Comparison of ENCODE assay signal across 21 cellular contexts in genomic region chr11:119538748-119539147, GRCh38.
DNase-seq lines count a peak whose midpoint lies in the region; ATAC-seq and TF ChIP-seq lines count a peak whose summit lies in the region.
"Had no signal": no experiment of that assay in that cellular context is flagged by ENCODE, and none has a peak within 500 bp of the region (broad histone marks: within the 10 kb centered on the region; RNA-seq: fewer than 3 reads in every experiment).

No MANE protein-coding gene starts in this region.

- H3K27ac Mint-ChIP-seq in activated T-helper 2 cell treated with anti-CD3 and anti-CD28 coated beads, Interferon-gamma antibody, Interleukin-2, Interleukin-4, amounts not matched to agents 10 μg/mL and 5 μg/mL and 100 μg/mL, durations not matched to agents 14 hours and 24 hours and 36 hours = no peak overlapping the region
- H3K27ac Mint-ChIP-seq: activated naive CD8-positive, alpha-beta T cell had no signal

- peaks cover 5% of the 10 kb centered on the region for H3K27me3 Mint-ChIP-seq in activated T-helper 2 cell treated with anti-CD3 and anti-CD28 coated beads, Interferon-gamma antibody, Interleukin-2, Interleukin-4, amounts not matched to agents 10 μg/mL and 5 μg/mL and 100 μg/mL, durations not matched to agents 14 hours and 24 hours and 36 hours (ENCODE audit: low read depth)

- ATAC-seq in GM19328 (IDR thresholded peaks at IDR 0.05; ENCODE audit: unreplicated experiment) = no peak
- ATAC-seq: pancreas had no signal

- no peak overlapping the region for H3K4me3 Mint-ChIP-seq in activated T-helper 2 cell treated with anti-CD3 and anti-CD28 coated beads, Interferon-gamma antibody, Interleukin-2, Interleukin-4, amounts not matched to agents 10 μg/mL and 5 μg/mL and 100 μg/mL, durations not matched to agents 14 hours and 24 hours and 36 hours (ENCODE audit: low read depth)
- H3K4me3 Mint-ChIP-seq: activated naive CD8-positive, alpha-beta T cell had no signal

- no peaks in the 10 kb centered on the region for H3K4me1 Mint-ChIP-seq in activated T-helper 2 cell treated with anti-CD3 and anti-CD28 coated beads, Interferon-gamma antibody, Interleukin-2, Interleukin-4, amounts not matched to agents 10 μg/mL and 5 μg/mL and 100 μg/mL, durations not matched to agents 14 hours and 24 hours and 36 hours (ENCODE audit: low read depth)

- intact Hi-C loops in activated T-helper 2 cell treated with anti-CD3 and anti-CD28 coated beads, Interferon-gamma antibody, Interleukin-2, Interleukin-4, amounts not matched to agents 10 μg/mL and 5 μg/mL and 100 μg/mL, durations not matched to agents 14 hours and 24 hours and 36 hours (cut with micrococcal nuclease) = no loop called here

- H3K9me3 ChIP-seq in HEK293 (ENCODE audit: control insufficient read depth, insufficient read depth, low read depth, low read length) = no peaks in the 10 kb centered on the region
- H3K9me3 ChIP-seq: esophagus squamous epithelium, pancreas, SJCRH30, thoracic aorta had no signal

- no peaks in the 10 kb centered on the region for H3K9me3 Mint-ChIP-seq in activated T-helper 2 cell treated with anti-CD3 and anti-CD28 coated beads, Interferon-gamma antibody, Interleukin-2, Interleukin-4, amounts not matched to agents 10 μg/mL and 5 μg/mL and 100 μg/mL, durations not matched to agents 14 hours and 24 hours and 36 hours

- CTCF ChIA-PET in HEK293 (lab: Yijun Ruan, JAX) = interaction anchor here (0.6 kb wide), 1 partner anchor 143 kb away, joined by 3 read pairs; no protein-coding TSS in a partner anchor

- no peak overlapping the region for H3K27ac ChIP-seq in HEK293 (ENCODE audit: extremely low read depth, low read depth, low read length)
- H3K27ac ChIP-seq: BLaER1 treated with 17β-estradiol and CSF1 and Interleukin-3, amounts not matched to agents 10 nM and 100 nM; dorsolateral prefrontal cortex; esophagus squamous epithelium; pancreas; SJCRH30; thoracic aorta had no signal

- no peaks in the 10 kb centered on the region for H3K4me1 ChIP-seq in HEK293 (ENCODE audit: control insufficient read depth, insufficient read depth, low read length)
- H3K4me1 ChIP-seq: pancreas had no signal

- TF ChIP-seq CTCF in HEK293 (tag by site-specific recombination; IDR thresholded peaks at IDR 0.05) = no peak

- POLR2A ChIA-PET in HEK293 (lab: Yijun Ruan, JAX) = no interaction called here

- H3K4me3 ChIP-seq in HEK293 (ENCODE audit: low read depth, low read length) = no peak overlapping the region
- H3K4me3 ChIP-seq: BLaER1 treated with 17β-estradiol and CSF1 and Interleukin-3, amounts not matched to agents 10 nM and 100 nM; dorsolateral prefrontal cortex; esophagus squamous epithelium; pancreas; SJCRH30; thoracic aorta had no signal

- DNase-seq in NOMO-1 treated with dmso at 0.1 percent for 144 hours (lab: John Stamatoyannopoulos, UW; ENCODE audit: unreplicated experiment) (peak; percentile 85), fibroblast of peridontal ligament (ENCODE audit: extremely low read depth) (peak; percentile 11), stromal cell of bone marrow (ENCODE audit: low read depth) (peak; percentile 25), NCI-H1436 treated with DMSO at 0.1 percent for 48 hours (lab: John Stamatoyannopoulos, UW) (no peak)
- DNase-seq in activated T-helper 2 cell treated with anti-CD3 and anti-CD28 coated beads, Interferon-gamma antibody, Interleukin-2, Interleukin-4, amounts not matched to agents 10 μg/mL and 5 μg/mL and 100 μg/mL, durations not matched to agents 14 hours and 24 hours and 36 hours (ENCODE audit: low spot score) = no peak
- DNase-seq: activated CD4-positive, alpha-beta T cell treated with anti-CD3 and anti-CD28 coated beads for 4 hours; activated T-cell treated with anti-CD3 and anti-CD28 coated beads for 4 hours; esophagus squamous epithelium; hippocampal formation; IMR-90; NCI-H1105 treated with DMSO at 0.1 percent for 48 hours; small intestine; stimulated activated CD4-positive, alpha-beta T cell treated with anti-CD3 and anti-CD28 coated beads, Interleukin-4, amount 100 ng/mL, for 4 hours had no signal

- H3K36me3 ChIP-seq in HEK293 (ENCODE audit: control insufficient read depth in 2 of 2, insufficient read depth in 1 of 2, low read length in 2 of 2) = no peaks in the 10 kb centered on the region
- H3K36me3 ChIP-seq: BLaER1 treated with 17β-estradiol and CSF1 and Interleukin-3, amounts not matched to agents 10 nM and 100 nM; esophagus squamous epithelium; pancreas; SJCRH30; thoracic aorta had no signal

- H3K36me3 Mint-ChIP-seq in activated T-helper 2 cell treated with anti-CD3 and anti-CD28 coated beads, Interferon-gamma antibody, Interleukin-2, Interleukin-4, amounts not matched to agents 10 μg/mL and 5 μg/mL and 100 μg/mL, durations not matched to agents 14 hours and 24 hours and 36 hours (ENCODE audit: low read depth) = no peaks in the 10 kb centered on the region
- H3K36me3 Mint-ChIP-seq: activated naive CD8-positive, alpha-beta T cell had no signal

TF ChIP-seq in HEK293, 187 proteins besides CTCF, POLR2A, EP300 and RAD21:
- TF ChIP-seq ZNF621 (tag by site-specific recombination; IDR thresholded peaks at IDR 0.05) = no peak
- 0 out of 2 replicates have a peak, but pooled peaks have one; percentile 36 for TF ChIP-seq ZFHX2 (tag by site-specific recombination; conservative IDR thresholded peaks at IDR 0.05)
- TF ChIP-seq ZNF792 (tag by site-specific recombination; IDR thresholded peaks at IDR 0.05) = no peak
- TF ChIP-seq ZNF148 (tag by site-specific recombination; IDR thresholded peaks at IDR 0.05; ENCODE audit: borderline replicate concordance) = no peak
TF ChIP-seq in HEK293: peak in this region for 1.

Comparison
In these comparisons a context has a peak if more than half of its experiments do, and no peak if none do; other contexts are left out.
1. DNase-seq: peak in NOMO-1 treated with dmso at 0.1 percent for 144 hours (single experiment), fibroblast of peridontal ligament (single experiment) and stromal cell of bone marrow (single experiment); none in activated T-helper 2 cell treated with anti-CD3 and anti-CD28 coated beads, Interferon-gamma antibody, Interleukin-2, Interleukin-4, amounts not matched to agents 10 μg/mL and 5 μg/mL and 100 μg/mL, durations not matched to agents 14 hours and 24 hours and 36 hours (single experiment) and NCI-H1436 treated with DMSO at 0.1 percent for 48 hours (single experiment).